In the genomic region with DNA sequence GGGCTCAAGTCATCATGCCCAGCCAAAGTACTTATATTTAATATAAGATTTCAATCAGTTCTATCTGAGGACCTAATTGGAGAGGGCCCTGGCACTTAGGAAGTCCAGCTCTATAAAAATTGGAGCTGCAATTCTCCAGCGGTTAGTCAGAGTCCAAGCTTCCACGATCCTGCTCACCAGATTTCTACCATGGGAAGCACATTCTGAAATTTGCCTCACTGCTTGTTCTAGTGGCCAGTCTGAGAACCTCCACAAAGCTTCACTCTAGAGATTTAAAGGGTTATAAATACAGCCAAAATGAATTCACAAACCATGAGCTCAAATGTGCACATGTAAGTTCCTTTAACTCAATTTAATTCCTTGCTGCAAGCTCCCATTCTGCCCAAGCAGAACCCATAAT, we compare ENCODE assay signal across 1 cellular context.
TF ChIP-seq lines count a peak whose summit lies in the region.

No MANE protein-coding gene starts in this region.

TF ChIP-seq in H1, 55 proteins besides CTCF, POLR2A, EP300 and RAD21:
- TF ChIP-seq RNF2 (IDR thresholded peaks at IDR 0.05; ENCODE audit: borderline replicate concordance, low read depth, low read length, missing control alignments, poor library complexity, severe bottlenecking), result no peak
- TF ChIP-seq SIX5 (IDR thresholded peaks at IDR 0.05; ENCODE audit: low read depth, low read length), result no peak
- TF ChIP-seq BACH1 (IDR thresholded peaks at IDR 0.05; ENCODE audit: low read length), result no peak
- TF ChIP-seq GTF2F1 (IDR thresholded peaks at IDR 0.05; ENCODE audit: borderline replicate concordance, low read depth, low read length), result no peak
- TF ChIP-seq POU5F1 (IDR thresholded peaks at IDR 0.05; ENCODE audit: low read depth, low read length), result no peak
- no peak for TF ChIP-seq KDM1A (IDR thresholded peaks at IDR 0.05; ENCODE audit: borderline replicate concordance, low read length)
- no peak for TF ChIP-seq SIN3A (conservative IDR thresholded peaks at IDR 0.05 in 1 of 2, IDR thresholded peaks at IDR 0.05 in 1 of 2; ENCODE audit: low read depth in 1 of 2, low read length in 2 of 2)
- no peak for TF ChIP-seq CBX5 (IDR thresholded peaks at IDR 0.05; ENCODE audit: low read depth, low read length)
- TF ChIP-seq FOSL1 (IDR thresholded peaks at IDR 0.05; ENCODE audit: insufficient read depth, low read depth, low read length), result no peak
- TF ChIP-seq RFX5 (IDR thresholded peaks at IDR 0.05; ENCODE audit: borderline replicate concordance, low read depth, low read length), result no peak
- TF ChIP-seq SUZ12 (IDR thresholded peaks at IDR 0.05; ENCODE audit: low read length), result no peak
